Comparison of ENCODE assay signal across 14 cellular contexts in genomic region chr5:90477073-90477472, GRCh38. TPM values are rescaled to one million over a fixed set of nuclear protein-coding genes. Genes with fewer than 3 reads are reported as not detected.
DNase-seq lines count a peak whose midpoint lies in the region; ATAC-seq and TF ChIP-seq lines count a peak whose summit lies in the region.
"Had no signal": no experiment of that assay in that cellular context is flagged by ENCODE, and none has a peak within 500 bp of the region (broad histone marks: within the 10 kb centered on the region; RNA-seq: fewer than 3 reads in every experiment).

No MANE protein-coding gene starts in this region.

- WGBS in GM23248 (ENCODE audit: low coverage in 1 of 2, low lambda C conversion rate in 2 of 2, missing lambda C conversion rate in 2 of 2), 2 experiments = 92 to 95% methylated on average over 2 of the region's 2 CpGs
- WGBS in mesendoderm (ENCODE audit: extremely low coverage, insufficient coverage, low lambda C conversion rate) = no CpG with 5 or more reads among the region's 2 CpGs

- POLR2A ChIA-PET in activated CD8-positive, alpha-beta T cell treated with anti-CD3 and anti-CD28 coated beads, Interleukin-2, amount 10 ng/mL, durations not matched to agents 7 days and 5 days (lab: Charles Lee) = interaction anchor here (1.1 to 2.6 kb wide), 3 partner anchors 37 to 67 kb away, joined by 3 to 7 read pairs (median 3); partner anchors contain the start of gene CETN3

- no peak overlapping the region for H3K4ac ChIP-seq in mesendoderm (ENCODE audit: low read depth, low read length)

- peak overlapping the region; percentile 47; the same call in 1 of the 2 replicates for H2AFZ ChIP-seq in GM23248

- no peaks in the 10 kb centered on the region for H3K36me3 ChIP-seq in GM23248 (ENCODE audit: low read depth)
- no peaks in the 10 kb centered on the region for H3K36me3 ChIP-seq in mesendoderm (ENCODE audit: control insufficient read depth, insufficient read depth, low read length)
- H3K36me3 ChIP-seq: left lung had no signal

- no peaks in the 10 kb centered on the region for H3K9me3 ChIP-seq in GM23248 (ENCODE audit: low read depth)
- H3K9me3 ChIP-seq: left lung, SK-N-SH had no signal

- H3F3A ChIP-seq in GM23248 (ENCODE audit: insufficient read depth) = peaks cover 13% of the 10 kb centered on the region

- H3K27ac Mint-ChIP-seq in activated CD8-positive, alpha-beta T cell treated with anti-CD3 and anti-CD28 coated beads, Interleukin-2, amount 10 ng/mL, durations not matched to agents 7 days and 5 days = no peak overlapping the region

- in situ Hi-C loops in GM23248 (cut with MboI) = no loop called here

- TF ChIP-seq CTCF in omental fat pad (IDR thresholded peaks at IDR 0.05) = no peak

- peak overlapping the region; percentile 31 for H3K56ac ChIP-seq in mesendoderm (ENCODE audit: low read length)

- H3K4me3 Mint-ChIP-seq in activated CD8-positive, alpha-beta T cell treated with anti-CD3 and anti-CD28 coated beads, Interleukin-2, amount 10 ng/mL, durations not matched to agents 7 days and 5 days = no peak overlapping the region
- H3K4me3 Mint-ChIP-seq: CD8-positive, alpha-beta memory T cell; central memory CD8-positive, alpha-beta T cell had no signal

- no peak overlapping the region for H2AK5ac ChIP-seq in mesendoderm (ENCODE audit: low read length)

- H3K4me3 ChIP-seq in GM23248 (no peak overlapping the region), mesendoderm (ENCODE audit: low read length) (no peak overlapping the region)
- H3K4me3 ChIP-seq: left lung had no signal

- H3K18ac ChIP-seq in mesendoderm (ENCODE audit: low read length) = no peak overlapping the region

- H3K27ac ChIP-seq in GM23248 (no peak overlapping the region), mesendoderm (ENCODE audit: low read depth, low read length) (no peak overlapping the region)
- H3K27ac ChIP-seq: left lung had no signal

- H2BK120ac ChIP-seq in mesendoderm (ENCODE audit: low read depth, low read length) = no peak overlapping the region

- H3K4me1 Mint-ChIP-seq in activated CD8-positive, alpha-beta T cell treated with anti-CD3 and anti-CD28 coated beads, Interleukin-2, amount 10 ng/mL, durations not matched to agents 7 days and 5 days (ENCODE audit: low read depth) = peaks cover 29% of the 10 kb centered on the region

- H3K27me3 ChIP-seq in GM23248 (replicated peaks; ENCODE audit: insufficient read depth) (no peaks in the 10 kb centered on the region), mesendoderm (ENCODE audit: insufficient read depth, low read length, poor library complexity) (no peaks in the 10 kb centered on the region)
- H3K27me3 ChIP-seq: left lung had no signal

- no peak overlapping the region for H4K8ac ChIP-seq in mesendoderm (ENCODE audit: low read depth, low read length)

- CTCF ChIA-PET in activated CD8-positive, alpha-beta T cell treated with anti-CD3 and anti-CD28 coated beads, Interleukin-2, amount 10 ng/mL, durations not matched to agents 7 days and 5 days (lab: Charles Lee) = interaction anchor here (1.0 to 3.4 kb wide), 2 partner anchors 51 to 53 kb away, joined by 5 to 14 read pairs; partner anchors contain the start of gene LYSMD3

- no peak overlapping the region for H4K5ac ChIP-seq in mesendoderm (ENCODE audit: low read length)

- H3K36me3 Mint-ChIP-seq in activated CD8-positive, alpha-beta T cell treated with anti-CD3 and anti-CD28 coated beads, Interleukin-2, amount 10 ng/mL, durations not matched to agents 7 days and 5 days (ENCODE audit: low read depth) = no peaks in the 10 kb centered on the region

- ATAC-seq in omental fat pad (ENCODE audit: low FRiP score) = no peak
- ATAC-seq in activated CD8-positive, alpha-beta T cell treated with anti-CD3 and anti-CD28 coated beads, Interleukin-2, amount 10 ng/mL, durations not matched to agents 7 days and 5 days = no peak
- ATAC-seq: left lung had no signal

- no peaks in the 10 kb centered on the region for H4K20me1 ChIP-seq in GM23248 (ENCODE audit: insufficient read depth)

- no peaks in the 10 kb centered on the region for H3K9me2 ChIP-seq in GM23248 (ENCODE audit: insufficient read depth)
- H3K9me2 ChIP-seq: SK-N-SH had no signal

- no peak overlapping the region for H2BK15ac ChIP-seq in mesendoderm (replicated peaks; ENCODE audit: low read depth)

- no peak overlapping the region for H3K4me2 ChIP-seq in GM23248 (ENCODE audit: unreplicated experiment)
- H3K4me2 ChIP-seq in mesendoderm (ENCODE audit: low read length) = no peak overlapping the region

- H3K4me1 ChIP-seq in GM23248 (ENCODE audit: insufficient read depth) (peaks cover 19% of the 10 kb centered on the region), mesendoderm (ENCODE audit: control insufficient read depth, low read depth, low read length) (peaks cover 12% of the 10 kb centered on the region)

- H2BK5ac ChIP-seq in mesendoderm (ENCODE audit: low read length) = no peak overlapping the region

- H3K79me1 ChIP-seq in mesendoderm (ENCODE audit: low read length) = no peaks in the 10 kb centered on the region

- H3K23ac ChIP-seq in mesendoderm (ENCODE audit: low read length) = no peak overlapping the region

- H3K79me2 ChIP-seq in GM23248 (ENCODE audit: insufficient read depth) = peaks cover 17% of the 10 kb centered on the region
- H3K79me2 ChIP-seq in mesendoderm (ENCODE audit: control insufficient read depth, insufficient read depth, low read length) = peaks cover 5% of the 10 kb centered on the region

- DNase-seq in GM23248 (no peak), NCI-H187 (lab: John Stamatoyannopoulos, UW) (peak; percentile 43 to 66), dermis blood vessel endothelial cell (peak; percentile 52), mesendoderm (peak; percentile 87), putamen (ENCODE audit: low spot score) (no peak), omental fat pad (ENCODE audit: low spot score) (no peak), RPMI8226 (no peak)
- no peak for DNase-seq in activated CD8-positive, alpha-beta T cell treated with anti-CD3 and anti-CD28 coated beads, Interleukin-2, amount 10 ng/mL, durations not matched to agents 7 days and 5 days
- DNase-seq: activated CD4-positive, alpha-beta T cell treated with anti-CD3 and anti-CD28 coated beads for 1 hour; CD8-positive, alpha-beta memory T cell; left lung; NCI-H524; SK-N-SH had no signal

- no peaks in the 10 kb centered on the region for H3K27me3 Mint-ChIP-seq in activated CD8-positive, alpha-beta T cell treated with anti-CD3 and anti-CD28 coated beads, Interleukin-2, amount 10 ng/mL, durations not matched to agents 7 days and 5 days (ENCODE audit: low read depth)
- H3K27me3 Mint-ChIP-seq: CD8-positive, alpha-beta memory T cell; central memory CD8-positive, alpha-beta T cell had no signal

- H3K9ac ChIP-seq in GM23248 (no peak overlapping the region), mesendoderm (ENCODE audit: low read length) (no peak overlapping the region)
- H3K9ac ChIP-seq: SK-N-SH had no signal

- no peaks in the 10 kb centered on the region for H3K9me3 Mint-ChIP-seq in activated CD8-positive, alpha-beta T cell treated with anti-CD3 and anti-CD28 coated beads, Interleukin-2, amount 10 ng/mL, durations not matched to agents 7 days and 5 days (ENCODE audit: insufficient read depth)
- H3K9me3 Mint-ChIP-seq: CD8-positive, alpha-beta memory T cell; central memory CD8-positive, alpha-beta T cell had no signal

RNA-seq across cellular contexts. Expression of gene POLR3G, which starts 2.4 kb away (rescaled TPM):
- 1.5 and 8.8 TPM in 2 replicates for total RNA-seq in GM23248 (2014; rRNA removed; shearing (Covaris generic))
- 3.3 and 3.9 TPM in 2 replicates for polyA plus RNA-seq in GM23248 (2016; fragmentation: Nextera tagmentation; extraction: Ambion mirVana)
- 4.9 and 12.3 TPM in 2 replicates for total RNA-seq in dermis blood vessel endothelial cell
- polyA plus RNA-seq in mesendoderm (2013, experiment 1 of 2) = 113 TPM
- polyA plus RNA-seq in mesendoderm (2013, experiment 2 of 2) = 122 TPM
- 1 to 10 TPM; 1.3 to 5.2 (median 2.8) TPM for total RNA-seq in omental fat pad
- 1 to 10 TPM; 5.5 to 5.8 TPM for total RNA-seq in activated CD8-positive, alpha-beta T cell treated with anti-CD3 and anti-CD28 coated beads, Interleukin-2, amount 10 ng/mL, durations not matched to agents 7 days and 5 days

RNA-seq across cellular contexts. Expression of gene MBLAC2, which starts 2.5 kb away (rescaled TPM):
- 3.7 and 4.8 TPM in 2 replicates for total RNA-seq in GM23248 (2014; rRNA removed; shearing (Covaris generic))
- 5.6 and 5.9 TPM in 2 replicates for polyA plus RNA-seq in GM23248 (2016; fragmentation: Nextera tagmentation; extraction: Ambion mirVana)
- total RNA-seq in dermis blood vessel endothelial cell = 5.6 and 6.3 TPM in 2 replicates
- polyA plus RNA-seq in mesendoderm (2013, experiment 1 of 2) = 3.5 TPM
- polyA plus RNA-seq in mesendoderm (2013, experiment 2 of 2) = 3.6 TPM
- 1 to 10 TPM; 3.3 to 5.5 (median 4.7) TPM for total RNA-seq in omental fat pad
- total RNA-seq in activated CD8-positive, alpha-beta T cell treated with anti-CD3 and anti-CD28 coated beads, Interleukin-2, amount 10 ng/mL, durations not matched to agents 7 days and 5 days = 1 to 10 TPM; 5.1 to 5.5 TPM

RNA-seq across cellular contexts. Expression of gene LYSMD3, which starts 52.3 kb away (rescaled TPM):
- 18.7 and 20.1 TPM in 2 replicates for total RNA-seq in GM23248 (2014; rRNA removed; shearing (Covaris generic))
- polyA plus RNA-seq in GM23248 (2016; fragmentation: Nextera tagmentation; extraction: Ambion mirVana) = 19.7 and 22.6 TPM in 2 replicates
- 18.7 and 26.2 TPM in 2 replicates for total RNA-seq in dermis blood vessel endothelial cell
- 9.7 TPM for polyA plus RNA-seq in mesendoderm (2013, experiment 1 of 2)
- polyA plus RNA-seq in mesendoderm (2013, experiment 2 of 2) = 9.6 TPM
- 10 to 100 TPM; 13.9 to 19.9 (median 18.1) TPM for total RNA-seq in omental fat pad
- total RNA-seq in activated CD8-positive, alpha-beta T cell treated with anti-CD3 and anti-CD28 coated beads, Interleukin-2, amount 10 ng/mL, durations not matched to agents 7 days and 5 days = 10 to 100 TPM; 18.3 to 19.0 TPM

Comparison
In these comparisons a context has a peak if more than half of its experiments do, and no peak if none do; other contexts are left out.
1. DNase-seq: peak in NCI-H187 (2 of 2), dermis blood vessel endothelial cell (single experiment) and mesendoderm (single experiment); none in GM23248 (single experiment), putamen (single experiment), omental fat pad (single experiment), activated CD8-positive, alpha-beta T cell treated with anti-CD3 and anti-CD28 coated beads, Interleukin-2, amount 10 ng/mL, durations not matched to agents 7 days and 5 days (single experiment) and RPMI8226 (single experiment).